Comparison of ENCODE assay signal across 10 cellular contexts in the genomic region with DNA sequence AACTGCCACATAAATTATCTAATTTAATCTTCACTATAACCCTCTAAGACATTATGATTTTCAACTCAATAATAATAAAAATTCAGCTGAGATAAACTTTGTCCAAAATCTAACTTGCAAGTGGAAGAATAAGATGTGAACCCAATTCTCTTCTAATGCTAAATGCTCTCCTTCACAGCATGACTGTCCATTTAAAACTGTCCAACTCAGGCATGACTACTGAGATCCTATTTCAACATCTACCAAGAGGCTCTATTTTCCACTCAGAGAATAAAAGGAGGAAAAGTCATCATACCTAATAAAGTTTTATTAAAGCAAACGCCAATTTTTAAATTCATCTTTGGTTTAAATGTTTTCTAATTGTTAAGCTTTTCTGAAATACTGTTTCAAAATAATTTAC.
DNase-seq lines count a peak whose midpoint lies in the region; ATAC-seq and TF ChIP-seq lines count a peak whose summit lies in the region.
"Had no signal": no experiment of that assay in that cellular context is flagged by ENCODE, and none has a peak within 500 bp of the region (broad histone marks: within the 10 kb centered on the region; RNA-seq: fewer than 3 reads in every experiment).

No MANE protein-coding gene starts in this region.

- no peak for ATAC-seq in left cardiac atrium
- no peak for ATAC-seq in GM18858 (IDR thresholded peaks at IDR 0.05; ENCODE audit: unreplicated experiment)

- no peaks in the 10 kb centered on the region for H3K27me3 Mint-ChIP-seq in HFFc6 (ENCODE audit: insufficient read depth)

- in situ Hi-C loops in ACHN (cut with HindIII; ENCODE audit: low pct_ligation_motif_present, low pct_unique_long_range_greater_than_20kb, low sequenced_read_pairs): no loop called here

- DNase-seq in HFFc6 (no peak), amniotic epithelial cell (ENCODE audit: low read depth) (peak; percentile 19), iris pigment epithelial cell (ENCODE audit: low read depth) (peak; percentile 27), stromal cell of bone marrow (ENCODE audit: low read depth) (peak; percentile 18), left cardiac atrium (no peak), ACHN (no peak)
- DNase-seq: NCI-H1092, NCI-H446 treated with DMSO at 0.1 percent for 48 hours, SIG-M5 had no signal

- no peak for TF ChIP-seq CTCF in HFFc6 (IDR thresholded peaks at IDR 0.05)

- H3K36me3 Mint-ChIP-seq in HFFc6 (ENCODE audit: low read depth): peaks cover 25% of the 10 kb centered on the region

- H3K9me3 Mint-ChIP-seq in HFFc6: no peaks in the 10 kb centered on the region

- no peak overlapping the region for H3K4me3 Mint-ChIP-seq in HFFc6

- intact Hi-C loops in left cardiac atrium (cut with DNase I): no loop called here

- H3K4me1 Mint-ChIP-seq in HFFc6 (ENCODE audit: low read depth): peaks cover 45% of the 10 kb centered on the region

- H3K27ac Mint-ChIP-seq in HFFc6: peak overlapping the region; percentile 11; the same call in 1 of the 2 replicates

Comparison
In these comparisons a context has a peak if more than half of its experiments do, and no peak if none do; other contexts are left out.
1. DNase-seq: peak in amniotic epithelial cell (single experiment), iris pigment epithelial cell (single experiment) and stromal cell of bone marrow (single experiment); none in HFFc6 (single experiment), left cardiac atrium (single experiment) and ACHN (single experiment).